In genomic region chr5:132456553-132457361, GRCh38 we compare ENCODE assay signal across 8 cellular contexts. TPM values are rescaled to one million over a fixed set of nuclear protein-coding genes. Genes with fewer than 3 reads are reported as not detected.
DNase-seq lines count a peak whose midpoint lies in the region; ATAC-seq and TF ChIP-seq lines count a peak whose summit lies in the region.

No MANE protein-coding gene starts in this region.

- no peaks in the 10 kb centered on the region for H3K27me3 ChIP-seq in body of pancreas
- no peaks in the 10 kb centered on the region for H3K27me3 ChIP-seq in aorta (ENCODE audit: control insufficient read depth in 1 of 2, insufficient read depth in 2 of 2, low read length in 1 of 2)
- no peaks in the 10 kb centered on the region for H3K27me3 ChIP-seq in BE2C

- TF ChIP-seq CTCF in body of pancreas (IDR thresholded peaks at IDR 0.05) (no peak), BE2C (IDR thresholded peaks at IDR 0.05; ENCODE audit: low read depth, low read length) (no peak)

- H3K27ac ChIP-seq in body of pancreas (peak overlapping the region in 2 of 4 donors; percentile 45 to 74), aorta (ENCODE audit: low read depth in 1 of 2, low read length in 2 of 2) (no peak overlapping the region)

- DNase-seq in SKM-1 (lab: John Stamatoyannopoulos, UW; ENCODE audit: unreplicated experiment) (peak; percentile 68), body of pancreas (peak in 3 of 4 donors; percentile 37 to 77 (median 44)), lung microvascular endothelial cell (ENCODE audit: low read depth in 2 of 2) (peak; percentile 87 to 90), aorta (peak; percentile 83 to 88), BE2C (no peak), DMS 273 treated with DMSO at 0.1 percent for 48 hours (lab: John Stamatoyannopoulos, UW) (no peak)

- peaks cover 13% of the 10 kb centered on the region for H3K4me1 ChIP-seq in body of pancreas
- H3K4me1 ChIP-seq in aorta (ENCODE audit: control insufficient read depth in 1 of 2, insufficient read depth in 2 of 2, low read length in 2 of 2): no peaks in the 10 kb centered on the region
- H3K4me1 ChIP-seq in BE2C: no peaks in the 10 kb centered on the region

- H3K4me3 ChIP-seq in body of pancreas: no peak overlapping the region
- H3K4me3 ChIP-seq in aorta (ENCODE audit: low read length in 2 of 2): no peak overlapping the region
- no peak overlapping the region for H3K4me3 ChIP-seq in BE2C (ENCODE audit: low read depth, low read length)

- intact Hi-C loops in body of pancreas (cut with DNase I) (no loop called here), aorta (cut with DNase I) (no loop called here)

- ATAC-seq in GM18517 (IDR thresholded peaks at IDR 0.05; ENCODE audit: unreplicated experiment): peak; percentile 47
- peak; percentile 39 for ATAC-seq in HG02970 (IDR thresholded peaks at IDR 0.05; ENCODE audit: low FRiP score, unreplicated experiment)
- ATAC-seq in body of pancreas: no peak
- ATAC-seq in aorta (ENCODE audit: low FRiP score): peak; percentile 60

- H3K9me3 ChIP-seq in body of pancreas (no peaks in the 10 kb centered on the region), aorta (ENCODE audit: control insufficient read depth, low read length) (no peaks in the 10 kb centered on the region), BE2C (no peaks in the 10 kb centered on the region; the same call in 1 of the 2 replicates)

- WGBS in body of pancreas, 2 donors: 79 to 81% methylated on average over 9 of the region's 9 CpGs
- WGBS in aorta, 2 donors: 79 to 81% methylated on average over 9 of the region's 9 CpGs

- H3K36me3 ChIP-seq in body of pancreas (replicated peaks in 1 of 2; ENCODE audit: insufficient read depth in 1 of 2, low read depth in 2 of 2) (no peaks in the 10 kb centered on the region), aorta (ENCODE audit: control insufficient read depth in 1 of 2, insufficient read depth in 2 of 2, low read length in 1 of 2) (peaks cover 0 to 3% of the 10 kb centered on the region in 2 donors), BE2C (no peaks in the 10 kb centered on the region)

- peak in 1 of 3 donors; percentile 20 for TF ChIP-seq POLR2A in body of pancreas (IDR thresholded peaks at IDR 0.05)

RNA-seq across cellular contexts. Expression of gene IRF1, which starts 33.8 kb away (rescaled TPM):
- total RNA-seq in body of pancreas (10 to 100 TPM; 12.2 to 15.5 TPM), lung microvascular endothelial cell (9.2 and 16.1 TPM in 2 replicates), aorta (10 to 100 TPM; 26.8 to 36.1 TPM)
- polyA plus RNA-seq in aorta: 10 to 100 TPM; 12.9 to 13.1 TPM
- 22.5 TPM for polyA plus RNA-seq in BE2C (2012; ENCODE audit: insufficient read depth, insufficient read length, low read depth)

Comparison
In these comparisons a context has a peak if more than half of its experiments do, and no peak if none do; other contexts are left out.
1. DNase-seq: peak in SKM-1 (single experiment), body of pancreas (3 of 4), lung microvascular endothelial cell (2 of 2) and aorta (2 of 2); none in BE2C (single experiment) and DMS 273 treated with DMSO at 0.1 percent for 48 hours (single experiment).